ENCODE assay signal across 11 cellular contexts in the genomic region with DNA sequence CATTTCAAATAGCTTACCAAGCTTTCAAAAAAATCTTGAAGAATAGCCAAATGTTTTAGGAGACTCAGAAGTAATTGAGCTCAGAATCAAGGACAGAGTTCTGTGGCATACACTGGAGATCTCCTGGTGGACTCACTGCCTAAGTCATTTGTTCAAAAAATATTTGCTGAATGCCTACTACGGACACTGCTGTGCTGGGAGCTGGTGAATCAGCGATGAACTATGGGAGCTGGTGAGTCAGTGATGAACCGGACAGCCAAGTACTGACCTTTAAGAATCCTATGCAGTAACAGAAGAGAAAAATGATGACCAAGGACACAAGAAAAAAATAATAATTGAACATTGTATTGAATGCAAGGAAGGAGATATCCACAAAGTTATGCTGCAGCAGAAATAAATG.
DNase-seq lines count a peak whose midpoint lies in the region; ATAC-seq, FAIRE-seq and TF ChIP-seq lines count a peak whose summit lies in the region.
"Had no signal": no experiment of that assay in that cellular context is flagged by ENCODE, and none has a peak within 500 bp of the region (broad histone marks: within the 10 kb centered on the region; RNA-seq: fewer than 3 reads in every experiment).

No MANE protein-coding gene starts in this region.

- ATAC-seq in right cardiac atrium, result peak; percentile 29 to 74
- no peak for ATAC-seq in Right ventricle myocardium superior (ENCODE audit: poor library complexity)
- ATAC-seq in HG03095 (IDR thresholded peaks at IDR 0.05; ENCODE audit: unreplicated experiment), result no peak
- ATAC-seq in HG02588 (IDR thresholded peaks at IDR 0.05; ENCODE audit: unreplicated experiment), result no peak

- WGBS in right cardiac atrium, result 75% methylated on average over 3 of the region's 3 CpGs

- H3K4me1 ChIP-seq in right cardiac atrium (ENCODE audit: control insufficient read depth, insufficient read depth, low read length) (no peaks in the 10 kb centered on the region), Caco-2 (no peaks in the 10 kb centered on the region)

- no peak overlapping the region for H3K4me3 Mint-ChIP-seq in Caco-2 (ENCODE audit: unreplicated experiment)
- H3K4me3 Mint-ChIP-seq: B cell had no signal

- CTCF ChIA-PET in Caco-2 (lab: Charles Lee), result no interaction called here

- BruUV-seq in Caco-2 (replicated peaks; lab: Mats Ljungman, UMichigan), result no TSS peak

- H3K27me3 Mint-ChIP-seq in Caco-2 (ENCODE audit: insufficient read depth, unreplicated experiment), result no peaks in the 10 kb centered on the region
- H3K27me3 Mint-ChIP-seq: B cell had no signal

- no peaks in the 10 kb centered on the region for H3K4me1 Mint-ChIP-seq in Caco-2 (ENCODE audit: low read depth, unreplicated experiment)
- H3K4me1 Mint-ChIP-seq: B cell had no signal

- H3K27ac Mint-ChIP-seq in Caco-2 (ENCODE audit: unreplicated experiment), result no peak overlapping the region
- H3K27ac Mint-ChIP-seq: B cell had no signal

- no peak for TF ChIP-seq CTCF in Caco-2 (IDR thresholded peaks at IDR 0.05; ENCODE audit: insufficient read depth in 1 of 2, low read depth in 1 of 2, low read length in 1 of 2, severe bottlenecking in 1 of 2, unreplicated experiment in 1 of 2)

- no peak for FAIRE-seq in urothelium cell line (lab: Jason Lieb, UNC)
- FAIRE-seq: colon had no signal

- H3K9me3 ChIP-seq in right cardiac atrium (ENCODE audit: control insufficient read depth, low read length) (no peaks in the 10 kb centered on the region), Caco-2 (no peaks in the 10 kb centered on the region)

- DNase-seq in right cardiac atrium, result peak in 1 of 3 donors; percentile 22
- DNase-seq in Right ventricle myocardium superior, result no peak
- peak; percentile 89 for DNase-seq in amniotic epithelial cell (ENCODE audit: low read depth)
- DNase-seq in glomerular endothelial cell (ENCODE audit: extremely low read depth, low read depth, low spot score), result peak; percentile 45
- DNase-seq in urothelium cell line (ENCODE audit: low spot score), result peak; percentile 50
- DNase-seq in Caco-2, result no peak
- DNase-seq: NCI-H526 treated with DMSO at 0.1 percent for 48 hours had no signal

- POLR2A ChIA-PET in Caco-2 (lab: Charles Lee), result no interaction called here

- no peaks in the 10 kb centered on the region for H3K9me3 Mint-ChIP-seq in Caco-2 (ENCODE audit: unreplicated experiment)

- H3K27me3 ChIP-seq in right cardiac atrium (ENCODE audit: control insufficient read depth, insufficient read depth) (no peaks in the 10 kb centered on the region), Caco-2 (replicated peaks; ENCODE audit: control insufficient read depth, insufficient read depth, low read length) (no peaks in the 10 kb centered on the region)

- no peaks in the 10 kb centered on the region for H3K36me3 ChIP-seq in Caco-2 (ENCODE audit: control insufficient read depth, insufficient read depth, low read length)

- intact Hi-C loops in right cardiac atrium (cut with DNase I) (no loop called here), Right ventricle myocardium superior (cut with DNase I) (no loop called here), Caco-2 (cut with micrococcal nuclease; ENCODE audit: unreplicated experiment) (no loop called here)

- no peaks in the 10 kb centered on the region for H3K36me3 Mint-ChIP-seq in Caco-2 (ENCODE audit: insufficient read depth, unreplicated experiment)

- no peak overlapping the region for H3K27ac ChIP-seq in right cardiac atrium (ENCODE audit: low read length)

- H3K4me3 ChIP-seq in right cardiac atrium (ENCODE audit: low read length) (no peak overlapping the region), Caco-2 (ENCODE audit: low read depth, low read length) (no peak overlapping the region)

Comparison
In these comparisons a context has a peak if more than half of its experiments do, and no peak if none do; other contexts are left out.
1. ATAC-seq: peak in right cardiac atrium (2 of 2); none in Right ventricle myocardium superior (single experiment), HG03095 (single experiment) and HG02588 (single experiment).
2. DNase-seq: peak in amniotic epithelial cell (single experiment), glomerular endothelial cell (single experiment) and urothelium cell line (single experiment); none in Right ventricle myocardium superior (single experiment) and Caco-2 (0 of 2).